1 cellular context compared by ENCODE assay signal in genomic region chr17:2024572-2025219, GRCh38.
TF ChIP-seq lines count a peak whose summit lies in the region.

No MANE protein-coding gene starts in this region.

TF ChIP-seq in K562, 482 proteins besides CTCF, POLR2A, EP300 and RAD21:
- TF ChIP-seq ZNF75A (CRISPR knock-in tag; IDR thresholded peaks at IDR 0.05): no peak
- TF ChIP-seq ARID1B (IDR thresholded peaks at IDR 0.05): no peak
- no peak for TF ChIP-seq E2F1 (CRISPR knock-in tag; IDR thresholded peaks at IDR 0.05)
- TF ChIP-seq ADNP (tag; IDR thresholded peaks at IDR 0.05): no peak
- TF ChIP-seq KAT8 (IDR thresholded peaks at IDR 0.05; ENCODE audit: low read depth): no peak
- TF ChIP-seq KAT2B (IDR thresholded peaks at IDR 0.05; ENCODE audit: low read depth, low read length): no peak
- TF ChIP-seq TBL1XR1 (IDR thresholded peaks at IDR 0.05; ENCODE audit: low read length in 2 of 2): no peak
- no peak for TF ChIP-seq STAG1 (CRISPR knock-in tag; IDR thresholded peaks at IDR 0.05; ENCODE audit: borderline replicate concordance)
